23 cellular contexts compared by ENCODE assay signal in genomic region chr12:89239534-89239933, GRCh38.
DNase-seq lines count a peak whose midpoint lies in the region; ATAC-seq and TF ChIP-seq lines count a peak whose summit lies in the region.
"Had no signal": no experiment of that assay in that cellular context is flagged by ENCODE, and none has a peak within 500 bp of the region (broad histone marks: within the 10 kb centered on the region; RNA-seq: fewer than 3 reads in every experiment).

No MANE protein-coding gene starts in this region.

- peaks cover 73% of the 10 kb centered on the region for H3K4me1 Mint-ChIP-seq in nephron progenitor cell

- H3K4me1 ChIP-seq in MM.1S (ENCODE audit: low read length), result peaks cover 40% of the 10 kb centered on the region

- no peaks in the 10 kb centered on the region for H4K20me1 ChIP-seq in MM.1S (ENCODE audit: insufficient read depth, low read length)

- H3K79me2 ChIP-seq in MM.1S (ENCODE audit: low read length), result no peaks in the 10 kb centered on the region

- H3K4me3 ChIP-seq in MM.1S (ENCODE audit: low read length), result no peak overlapping the region
- H3K4me3 ChIP-seq: dorsolateral prefrontal cortex, lung, PC-9, upper lobe of left lung had no signal

- peaks cover 12% of the 10 kb centered on the region for H3F3A ChIP-seq in MM.1S (ENCODE audit: insufficient read depth, low read length)

- H3K36me3 ChIP-seq in MM.1S (replicated peaks; ENCODE audit: insufficient read depth, low read length), result no peaks in the 10 kb centered on the region
- H3K36me3 ChIP-seq: upper lobe of left lung had no signal

- no peaks in the 10 kb centered on the region for H3K27me3 ChIP-seq in MM.1S (replicated peaks; ENCODE audit: insufficient read depth, low read length)
- H3K27me3 ChIP-seq: dorsolateral prefrontal cortex, upper lobe of left lung had no signal

- H3K4me2 ChIP-seq in MM.1S (ENCODE audit: low read depth, low read length), result peak overlapping the region; percentile 22; the same call in 1 of the 2 replicates
- H3K4me2 ChIP-seq: PC-9 had no signal

- no peak for ATAC-seq in GM21390 (IDR thresholded peaks at IDR 0.05; ENCODE audit: unreplicated experiment)

- no peaks in the 10 kb centered on the region for H3K9me2 ChIP-seq in MM.1S (replicated peaks; ENCODE audit: insufficient read depth, low read length)

- TF ChIP-seq CTCF in MM.1S (IDR thresholded peaks at IDR 0.05; ENCODE audit: low read length) (no peak), nephron progenitor cell (IDR thresholded peaks at IDR 0.05) (no peak), GM13977 (IDR thresholded peaks at IDR 0.05; ENCODE audit: extremely low read depth, insufficient read depth, missing control alignments) (no peak)

- no peak overlapping the region for H3K9ac ChIP-seq in MM.1S (ENCODE audit: low read length)

- H3K27ac ChIP-seq in MM.1S (ENCODE audit: low read length), result peak overlapping the region; percentile 38; the same call in 1 of the 2 replicates
- H3K27ac ChIP-seq: PC-9 had no signal

- H3K4me3 Mint-ChIP-seq in nephron progenitor cell, result no peak overlapping the region
- H3K4me3 Mint-ChIP-seq: activated B cell treated with CpG ODN at 0.5 μM for 24 hours; activated naive CD8-positive, alpha-beta T cell treated with anti-CD3 and anti-CD28 coated beads for 36 hours; central memory CD8-positive, alpha-beta T cell had no signal

- H3K27ac Mint-ChIP-seq in nephron progenitor cell, result peak overlapping the region; percentile 43
- H3K27ac Mint-ChIP-seq: activated B cell treated with CpG ODN at 0.5 μM for 24 hours; activated naive CD8-positive, alpha-beta T cell treated with anti-CD3 and anti-CD28 coated beads for 36 hours; progenitor cell of endocrine pancreas had no signal

- H3K27me3 Mint-ChIP-seq in nephron progenitor cell (ENCODE audit: low read depth, poor library complexity), result peaks cover 5% of the 10 kb centered on the region
- H3K27me3 Mint-ChIP-seq: activated naive CD8-positive, alpha-beta T cell treated with anti-CD3 and anti-CD28 coated beads for 36 hours; CD4-positive, CD25-positive, alpha-beta regulatory T cell; central memory CD8-positive, alpha-beta T cell; progenitor cell of endocrine pancreas had no signal

- no peaks in the 10 kb centered on the region for H3K9me3 ChIP-seq in MM.1S (replicated peaks; ENCODE audit: insufficient read depth, low read length)
- H3K9me3 ChIP-seq: upper lobe of left lung had no signal

- DNase-seq in NCI-H1417 (lab: John Stamatoyannopoulos, UW), result peak; percentile 12 to 27 (median 22)
- no peak for DNase-seq in NCI-H1417 treated with DMSO at 0.1 percent for 48 hours (lab: John Stamatoyannopoulos, UW)
- DNase-seq in MM.1S, result peak; percentile 78
- DNase-seq in NCI-H69 (lab: John Stamatoyannopoulos, UW), result peak; percentile 12
- no peak for DNase-seq in nephron progenitor cell
- DNase-seq in stimulated activated naive CD4-positive, alpha-beta T cell (lab: John Stamatoyannopoulos, UW), result no peak
- DNase-seq in GM13977 (ENCODE audit: low spot score), result no peak
- DNase-seq: 8988T; activated B cell treated with CpG ODN at 0.5 μM for 24 hours; activated CD8-positive, alpha-beta memory T cell treated with anti-CD3 and anti-CD28 coated beads, Interleukin-2, amount 50 U/mL, for 4 hours; activated naive CD8-positive, alpha-beta T cell treated with anti-CD3 and anti-CD28 coated beads for 36 hours; dorsolateral prefrontal cortex; glutamatergic neuron; GOT3; Karpas-422; PC-9; SHP77; upper lobe of left lung had no signal

- H2AFZ ChIP-seq in MM.1S (ENCODE audit: low read length), result peak overlapping the region; percentile 51; the same call in 1 of the 2 replicates
- H2AFZ ChIP-seq: PC-9 had no signal

- peaks cover 25% of the 10 kb centered on the region for H3K9me3 Mint-ChIP-seq in nephron progenitor cell
- H3K9me3 Mint-ChIP-seq: activated B cell treated with CpG ODN at 0.5 μM for 24 hours; central memory CD8-positive, alpha-beta T cell had no signal

- in situ Hi-C loops in GM13977 (cut with MboI; ENCODE audit: low pct_unique_long_range_greater_than_20kb, low sequenced_read_pairs, unreplicated experiment), result no loop called here

- H3K36me3 Mint-ChIP-seq in nephron progenitor cell (ENCODE audit: low read depth), result peaks cover 18% of the 10 kb centered on the region

Comparison
In these comparisons a context has a peak if more than half of its experiments do, and no peak if none do; other contexts are left out.
1. DNase-seq: peak in NCI-H1417 (3 of 3), MM.1S (single experiment) and NCI-H69 (single experiment); none in NCI-H1417 treated with DMSO at 0.1 percent for 48 hours (single experiment), nephron progenitor cell (single experiment), stimulated activated naive CD4-positive, alpha-beta T cell (0 of 6) and GM13977 (single experiment).